ENCODE assay signal across 14 cellular contexts in genomic region chr7:28996836-28997235, GRCh38. TPM values are rescaled to one million over a fixed set of nuclear protein-coding genes. Genes with fewer than 3 reads are reported as not detected.
DNase-seq lines count a peak whose midpoint lies in the region; ATAC-seq and TF ChIP-seq lines count a peak whose summit lies in the region.
"Had no signal": no experiment of that assay in that cellular context is flagged by ENCODE, and none has a peak within 500 bp of the region (broad histone marks: within the 10 kb centered on the region; RNA-seq: fewer than 3 reads in every experiment).

No MANE protein-coding gene starts in this region.

- H3K36me3 ChIP-seq in esophagus muscularis mucosa (no peaks in the 10 kb centered on the region), lung (ENCODE audit: control insufficient read depth in 2 of 2, insufficient read depth in 2 of 2, low read length in 2 of 2) (no peaks in the 10 kb centered on the region)

- intact Hi-C loops in esophagus muscularis mucosa (cut with DNase I): no loop called here

- TF ChIP-seq POLR2A in esophagus muscularis mucosa (IDR thresholded peaks at IDR 0.05; ENCODE audit: low read depth): no peak

- H3K27ac ChIP-seq in esophagus muscularis mucosa (replicated peaks in 1 of 4) (no peak overlapping the region), lung (ENCODE audit: low read depth in 1 of 2, low read length in 1 of 2) (no peak overlapping the region)

- TF ChIP-seq CTCF in esophagus muscularis mucosa (IDR thresholded peaks at IDR 0.05): no peak
- TF ChIP-seq CTCF in lung (IDR thresholded peaks at IDR 0.05; ENCODE audit: control extremely low read depth, extremely low read depth): no peak
- TF ChIP-seq CTCF in GM10266 (IDR thresholded peaks at IDR 0.05; ENCODE audit: control insufficient read depth, insufficient read depth, low read depth, missing control alignments): no peak

- no peaks in the 10 kb centered on the region for H3K9me3 ChIP-seq in esophagus muscularis mucosa
- H3K9me3 ChIP-seq in lung (ENCODE audit: control insufficient read depth in 2 of 2, insufficient read depth in 1 of 2, low read length in 1 of 2): peaks cover 0 to 1% of the 10 kb centered on the region in 2 donors

- WGBS in esophagus muscularis mucosa: 87% methylated on average over 6 of the region's 6 CpGs
- WGBS in lung, 2 donors: 79 to 84% methylated on average over 6 of the region's 6 CpGs

- DNase-seq in EH (ENCODE audit: low read depth) (peak; percentile 19), NCI-H460 (ENCODE audit: extremely low read depth, low read depth) (peak; percentile 92), esophagus muscularis mucosa (ENCODE audit: extremely low spot score) (peak; percentile 70), lung (ENCODE audit: low spot score) (peak; percentile 16), GM10266 (ENCODE audit: extremely low spot score) (no peak)
- DNase-seq: GDM1, IMR-90, NCI-H1436, NCI-H2029 treated with DMSO at 0.1 percent for 48 hours, NCI-H510A treated with DMSO at 0.1 percent for 48 hours had no signal

- ATAC-seq in lung (ENCODE audit: insufficient read depth, low FRiP score) (no peak), HG02973 (IDR thresholded peaks at IDR 0.05; ENCODE audit: unreplicated experiment) (no peak), HG03342 (IDR thresholded peaks at IDR 0.05; ENCODE audit: unreplicated experiment) (no peak), HG03521 (IDR thresholded peaks at IDR 0.05; ENCODE audit: unreplicated experiment) (no peak)

- no peak for TF ChIP-seq EP300 in esophagus muscularis mucosa (IDR thresholded peaks at IDR 0.05)

- H3K4me3 ChIP-seq in esophagus muscularis mucosa (no peak overlapping the region), lung (no peak overlapping the region)
- H3K4me3 ChIP-seq: GM23338 had no signal

- H3K4me1 ChIP-seq in esophagus muscularis mucosa (peaks cover 6 to 20% (median 11%) of the 10 kb centered on the region in 4 donors), lung (ENCODE audit: control insufficient read depth in 2 of 2, insufficient read depth in 2 of 2, low read length in 2 of 2) (peaks cover 3 to 9% of the 10 kb centered on the region in 2 donors)

- H3K27me3 ChIP-seq in esophagus muscularis mucosa (peaks cover 0 to 3% (median 0%) of the 10 kb centered on the region in 4 donors), lung (ENCODE audit: control insufficient read depth, insufficient read depth) (no peaks in the 10 kb centered on the region)

RNA-seq across cellular contexts. Expression of gene TRIL, which starts 38.7 kb away (rescaled TPM):
- total RNA-seq in NCI-H460 (2014; rRNA removed; shearing (Covaris generic)): 0.05 and 0.12 TPM in 2 replicates
- 0.02 and 0.10 TPM in 2 replicates for polyA plus RNA-seq in NCI-H460 (2014; cell fraction: nucleus; rRNA removed)
- 1 to 10 TPM; 1.3 to 9.4 (median 5.5) TPM for total RNA-seq in esophagus muscularis mucosa
- total RNA-seq in lung: 10 to 100 TPM in 1 of 2 donors, 1 to 10 TPM in 1; 2.9 to 17.0 TPM
- under 1 TPM; 0.52 to 0.65 TPM for polyA plus RNA-seq in lung
